In genomic region chr10:35611750-35612149, GRCh38 we compare ENCODE assay signal across 30 cellular contexts. TPM values are rescaled to one million over a fixed set of nuclear protein-coding genes. Genes with fewer than 3 reads are reported as not detected.
A peak's percentile ranks its signal among the peaks of the same experiment; 100 is the strongest.
DNase-seq lines count a peak whose midpoint lies in the region; ATAC-seq, FAIRE-seq and TF ChIP-seq lines count a peak whose summit lies in the region.
"Had no signal": no experiment of that assay in that cellular context is flagged by ENCODE, and none has a peak within 500 bp of the region (broad histone marks: within the 10 kb centered on the region; RNA-seq: fewer than 3 reads in every experiment).

No MANE protein-coding gene starts in this region.

- peaks cover 0 to 12% of the 10 kb centered on the region in 2 donors for H3K27me3 ChIP-seq in right atrium auricular region

- ATAC-seq in HG02763 (IDR thresholded peaks at IDR 0.05; ENCODE audit: unreplicated experiment) (no peak), mucosa of descending colon (no peak)
- ATAC-seq in activated CD4-positive, alpha-beta T cell treated with anti-CD3 and anti-CD28 coated beads for 36 hours, result no peak
- ATAC-seq: heart right ventricle; naive thymus-derived CD8-positive, alpha-beta T cell; T-cell had no signal

- TF ChIP-seq CTCF in D721Med (IDR thresholded peaks at IDR 0.05; ENCODE audit: insufficient read depth, missing control alignments) (peak; percentile 32), GM12864 (IDR thresholded peaks at IDR 0.05; ENCODE audit: low read depth, low read length, missing control alignments) (peak; percentile 9), NB4 (IDR thresholded peaks at IDR 0.05; ENCODE audit: low read depth, low read length) (no peak), chondrocyte (IDR thresholded peaks at IDR 0.05) (peak; percentile 24), mucosa of descending colon (IDR thresholded peaks at IDR 0.05) (no peak), right atrium auricular region (IDR thresholded peaks at IDR 0.05) (no peak)

- TF ChIP-seq POLR2A in NB4 (IDR thresholded peaks at IDR 0.05; ENCODE audit: extremely low read depth, insufficient read length), result no peak

- H3K27me3 Mint-ChIP-seq in chondrocyte (ENCODE audit: low read depth), result peaks cover 2% of the 10 kb centered on the region
- H3K27me3 Mint-ChIP-seq in activated CD4-positive, alpha-beta T cell treated with anti-CD3 and anti-CD28 coated beads for 36 hours, result peaks cover 30% of the 10 kb centered on the region

- no peak overlapping the region for H3K4me3 ChIP-seq in GM12864 (ENCODE audit: low read depth, low read length)
- no peak overlapping the region for H3K4me3 ChIP-seq in NB4 (ENCODE audit: low read depth, low read length)
- H3K4me3 ChIP-seq in mucosa of descending colon, result no peak overlapping the region
- H3K4me3 ChIP-seq in right atrium auricular region, result no peak overlapping the region
- H3K4me3 ChIP-seq: GM23248, heart right ventricle had no signal

- POLR2A ChIA-PET in activated CD4-positive, alpha-beta T cell treated with anti-CD3 and anti-CD28 coated beads for 36 hours (lab: Charles Lee), result no interaction called here

- H3K4me1 Mint-ChIP-seq in chondrocyte (ENCODE audit: low read depth), result peaks cover 2% of the 10 kb centered on the region
- peaks cover 3% of the 10 kb centered on the region for H3K4me1 Mint-ChIP-seq in activated CD4-positive, alpha-beta T cell treated with anti-CD3 and anti-CD28 coated beads for 36 hours

- no peak overlapping the region for H3K4me3 Mint-ChIP-seq in chondrocyte (ENCODE audit: unreplicated experiment)
- H3K4me3 Mint-ChIP-seq in activated CD4-positive, alpha-beta T cell treated with anti-CD3 and anti-CD28 coated beads for 36 hours, result no peak overlapping the region
- H3K4me3 Mint-ChIP-seq: activated T-cell treated with anti-CD3 and anti-CD28 coated beads, Interleukin-2, amount 50 U/mL, for 24 hours; immature natural killer cell; naive thymus-derived CD8-positive, alpha-beta T cell; T-cell; type B pancreatic cell had no signal

- no peak for FAIRE-seq in D721Med (lab: Jason Lieb, UNC)

- H3K9me3 Mint-ChIP-seq in chondrocyte (ENCODE audit: low read depth), result no peaks in the 10 kb centered on the region
- H3K9me3 Mint-ChIP-seq in activated CD4-positive, alpha-beta T cell treated with anti-CD3 and anti-CD28 coated beads for 36 hours (ENCODE audit: low read depth), result no peaks in the 10 kb centered on the region
- H3K9me3 Mint-ChIP-seq: type B pancreatic cell had no signal

- H3K36me3 Mint-ChIP-seq in chondrocyte (ENCODE audit: low read depth), result no peaks in the 10 kb centered on the region
- H3K36me3 Mint-ChIP-seq in activated CD4-positive, alpha-beta T cell treated with anti-CD3 and anti-CD28 coated beads for 36 hours (ENCODE audit: low read depth), result no peaks in the 10 kb centered on the region
- H3K36me3 Mint-ChIP-seq: CD14-positive monocyte, T-cell, type B pancreatic cell had no signal

- H3K4me1 ChIP-seq in mucosa of descending colon (ENCODE audit: low read depth) (peaks cover 10% of the 10 kb centered on the region), right atrium auricular region (peaks cover 0 to 11% of the 10 kb centered on the region in 2 donors)

- no peaks in the 10 kb centered on the region for H3K9me3 ChIP-seq in mucosa of descending colon
- no peaks in the 10 kb centered on the region for H3K9me3 ChIP-seq in right atrium auricular region
- H3K9me3 ChIP-seq: heart right ventricle had no signal

- DNase-seq in D721Med (ENCODE audit: insufficient read length, low spot score) (no peak), GM12864 (ENCODE audit: low read depth) (no peak), NB4 (ENCODE audit: low read depth) (peak; percentile 6), chondrocyte (ENCODE audit: low spot score) (no peak), mucosa of descending colon (no peak), right atrium auricular region (ENCODE audit: low spot score) (no peak)
- DNase-seq in activated CD4-positive, alpha-beta T cell treated with anti-CD3 and anti-CD28 coated beads for 36 hours, result no peak
- DNase-seq: activated gamma-delta T cell treated with Interleukin-2 at 50 U/mL for 16 hours; activated T-cell treated with anti-CD3 and anti-CD28 coated beads, Interleukin-2, amount 50 U/mL, for 24 hours; Calu3; GM23248; heart right ventricle; immature natural killer cell; IMR-90; MM.1S; naive thymus-derived CD8-positive, alpha-beta T cell; NCI-H1436 treated with DMSO at 0.1 percent for 48 hours; NCI-H526 treated with DMSO at 0.1 percent for 48 hours; retina; SIG-M5; T-cell had no signal

- no peak overlapping the region for H3K27ac Mint-ChIP-seq in chondrocyte (ENCODE audit: unreplicated experiment)
- no peak overlapping the region for H3K27ac Mint-ChIP-seq in activated CD4-positive, alpha-beta T cell treated with anti-CD3 and anti-CD28 coated beads for 36 hours
- H3K27ac Mint-ChIP-seq: activated T-cell treated with anti-CD3 and anti-CD28 coated beads, Interleukin-2, amount 50 U/mL, for 24 hours; CD14-positive monocyte; immature natural killer cell; T-cell; type B pancreatic cell had no signal

- CTCF ChIA-PET in activated CD4-positive, alpha-beta T cell treated with anti-CD3 and anti-CD28 coated beads for 36 hours (lab: Charles Lee), result interaction anchor here (0.9 kb wide), 1 partner anchor 13 kb away, joined by 4 read pairs; no protein-coding TSS in a partner anchor

- H3K27ac ChIP-seq in right atrium auricular region, result no peak overlapping the region
- H3K27ac ChIP-seq: epithelial cell of prostate, GM23248, heart right ventricle, HL-60 had no signal

- intact Hi-C loops in mucosa of descending colon (cut with DNase I, micrococcal nuclease), result no loop called here
- intact Hi-C loops in activated CD4-positive, alpha-beta T cell treated with anti-CD3 and anti-CD28 coated beads for 36 hours (cut with DNase I, micrococcal nuclease), result no loop called here

- H3K36me3 ChIP-seq in mucosa of descending colon (ENCODE audit: low read depth) (no peaks in the 10 kb centered on the region), right atrium auricular region (no peaks in the 10 kb centered on the region)
- H3K36me3 ChIP-seq: heart right ventricle had no signal

RNA-seq across cellular contexts. Expression of gene GJD4, which starts 6.6 kb away (rescaled TPM):
- total RNA-seq in chondrocyte, result not detected in 3 replicates
- total RNA-seq in mucosa of descending colon, result not detected
- total RNA-seq in activated CD4-positive, alpha-beta T cell treated with anti-CD3 and anti-CD28 coated beads for 36 hours, result not detected
- total RNA-seq in right atrium auricular region, result not detected
- total RNA-seq: activated CD8-positive, alpha-beta memory T cell treated with anti-CD3 and anti-CD28 coated beads for 36 hours; Calu3; cerebellum; GM23248; heart right ventricle; IMR-90; naive thymus-derived CD8-positive, alpha-beta T cell; omental fat pad; subcutaneous adipose tissue; T-cell had no signal

RNA-seq across cellular contexts. Expression of gene FZD8, which starts 30.3 kb away (rescaled TPM):
- total RNA-seq in chondrocyte (86.9 to 163 TPM (median 89.5 TPM) in 3 replicates), mucosa of descending colon (10 to 100 TPM; 13.4 to 31.3 (median 14.8) TPM), right atrium auricular region (10 to 100 TPM in 1 of 2 donors, 1 to 10 TPM in 1; 6.0 to 15.6 TPM)
- total RNA-seq in activated CD4-positive, alpha-beta T cell treated with anti-CD3 and anti-CD28 coated beads for 36 hours, result under 1 TPM; 0.16 to 0.18 TPM

Comparison
In these comparisons a context has a peak if more than half of its experiments do, and no peak if none do; other contexts are left out.
1. CTCF ChIP-seq: peak in D721Med (single experiment), GM12864 (single experiment) and chondrocyte (single experiment); none in NB4 (single experiment), mucosa of descending colon (single experiment) and right atrium auricular region (0 of 2).
2. RNA of gene FZD8, which starts 30.3 kb away (total RNA-seq): 86.9 to 163 TPM in chondrocyte, 6.0 to 15.6 TPM in right atrium auricular region and 13.4 to 31.3 TPM in mucosa of descending colon; 0.16 to 0.18 TPM in activated CD4-positive, alpha-beta T cell treated with anti-CD3 and anti-CD28 coated beads for 36 hours; every median in the first group is over 4 times any median in the second.